In the genomic region with DNA sequence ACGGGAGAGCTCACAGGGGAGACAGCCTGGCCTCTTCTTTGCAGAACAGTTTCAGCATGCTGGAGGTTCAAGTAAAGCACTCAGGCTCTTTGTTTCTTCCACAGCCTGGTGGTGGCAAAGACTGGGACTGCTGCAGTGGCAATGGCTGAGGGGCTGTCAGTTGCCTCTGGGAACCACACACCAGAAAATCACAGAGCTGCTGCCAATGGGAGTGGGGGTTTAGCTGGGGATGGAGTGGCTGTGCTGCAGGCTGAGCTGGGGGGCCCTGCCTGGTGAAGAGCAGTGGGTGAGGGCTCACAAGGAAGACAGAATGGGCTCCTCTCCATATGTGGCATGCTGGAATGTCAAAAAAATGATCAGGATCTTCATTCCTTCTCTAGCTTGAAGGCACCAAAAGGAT, we compare ENCODE assay signal across 10 cellular contexts. TPM values are rescaled to one million over a fixed set of nuclear protein-coding genes. Genes with fewer than 3 reads are reported as not detected.
"Had no signal": no experiment of that assay in that cellular context is flagged by ENCODE, and none has a peak within 500 bp of the region (broad histone marks: within the 10 kb centered on the region; RNA-seq: fewer than 3 reads in every experiment).

No MANE protein-coding gene starts in this region.

- FAIRE-seq: H1, H54 had no signal

- H3K4me2 ChIP-seq: GM23338 had no signal

- H3K27ac ChIP-seq: GM23248 had no signal

- H3K9me3 ChIP-seq: HAP-1 had no signal

- H3K4me1 Mint-ChIP-seq: GM23338, H9 had no signal

- H3K4me3 Mint-ChIP-seq: GM23338, H9, HFFc6 had no signal

- H3K36me3 ChIP-seq: HAP-1 had no signal

- H3K9ac ChIP-seq: GM23248 had no signal

- H3K27ac Mint-ChIP-seq: GM23338, H9, HFFc6 had no signal

- H3K4me3 ChIP-seq: GM23248, GM23338, HAP-1 had no signal

- DNase-seq: GOT3, H7, H9, HCEC 1CT, HFFc6 had no signal

- H3K4me1 ChIP-seq: HAP-1 had no signal

RNA-seq across cellular contexts. Expression of a gene that starts 25.6 kb away (rescaled TPM):
- total RNA-seq: H1, H7, H9 had no signal
- polyA plus RNA-seq: GM23338 had no signal
